10 cellular contexts compared by ENCODE assay signal in the genomic region with DNA sequence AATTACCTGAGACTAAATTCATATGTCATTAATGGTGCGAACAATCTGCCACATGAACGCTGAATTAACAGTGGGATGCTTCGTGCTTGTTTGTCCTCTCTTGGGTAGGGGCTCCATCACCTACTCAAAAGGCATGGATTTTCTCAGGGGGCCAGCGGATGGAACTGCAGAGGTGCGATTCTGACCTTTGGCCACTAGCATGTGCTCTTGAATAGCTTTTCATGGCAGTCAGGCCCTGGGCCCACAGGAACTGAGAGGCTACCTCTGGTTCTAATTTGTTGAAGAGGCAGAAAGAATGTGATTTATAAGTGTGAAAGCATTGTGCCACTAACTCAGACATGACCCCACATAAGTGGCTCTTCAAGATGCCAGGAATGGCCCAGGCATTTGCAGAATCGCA.
DNase-seq lines count a peak whose midpoint lies in the region; ATAC-seq and TF ChIP-seq lines count a peak whose summit lies in the region.
"Had no signal": no experiment of that assay in that cellular context is flagged by ENCODE, and none has a peak within 500 bp of the region (broad histone marks: within the 10 kb centered on the region; RNA-seq: fewer than 3 reads in every experiment).

No MANE protein-coding gene starts in this region.

- ATAC-seq in GM21737 (IDR thresholded peaks at IDR 0.05; ENCODE audit: unreplicated experiment) = no peak

- H3K4me1 ChIP-seq in HEK293 (ENCODE audit: control insufficient read depth, insufficient read depth, low read length) = no peaks in the 10 kb centered on the region

- no peaks in the 10 kb centered on the region for H3K9me3 ChIP-seq in HEK293 (ENCODE audit: control insufficient read depth, insufficient read depth, low read depth, low read length)
- H3K9me3 ChIP-seq: neutrophil had no signal

- no peaks in the 10 kb centered on the region; the same call in 1 of the 2 replicates for H3K27me3 ChIP-seq in GM06990 (replicated peaks; ENCODE audit: control insufficient read depth, insufficient read depth, low read length)

- no peak for TF ChIP-seq POLR2A in lower leg skin (IDR thresholded peaks at IDR 0.05)

- CTCF ChIA-PET in HEK293 (lab: Yijun Ruan, JAX) = interaction anchor here (0.7 to 2.3 kb wide), 5 partner anchors 49 to 489 kb away, joined by 3 to 11 read pairs (median 3); no protein-coding TSS in a partner anchor

- TF ChIP-seq CTCF in GM06990 (IDR thresholded peaks at IDR 0.05; ENCODE audit: insufficient read depth, low read length, poor library complexity, severe bottlenecking) (peak; percentile 77), HEK293 (tag by site-specific recombination; IDR thresholded peaks at IDR 0.05) (peak; percentile 44; the same call in 1 of the 2 replicates), lower leg skin (IDR thresholded peaks at IDR 0.05) (no peak)

- intact Hi-C loops in lower leg skin (cut with DNase I; ENCODE audit: low total_unique reads) = loop anchor here (10.0 kb wide), 1 partner anchor 483 kb away; no protein-coding TSS in a partner anchor

- H3K4me3 ChIP-seq in GM06990 (replicated peaks; ENCODE audit: low read depth, low read length) (no peak overlapping the region), HEK293 (ENCODE audit: low read depth, low read length) (no peak overlapping the region), lower leg skin (ENCODE audit: low read depth, poor library complexity, severe bottlenecking) (no peak overlapping the region)

- POLR2A ChIA-PET in HEK293 (lab: Yijun Ruan, JAX) = no interaction called here

- no peaks in the 10 kb centered on the region for H3K36me3 ChIP-seq in GM06990 (ENCODE audit: control insufficient read depth, insufficient read depth, low read length)
- H3K36me3 ChIP-seq in HEK293 (ENCODE audit: control insufficient read depth in 2 of 2, insufficient read depth in 1 of 2, low read length in 2 of 2) = no peaks in the 10 kb centered on the region
- H3K36me3 ChIP-seq: neutrophil had no signal

- WGBS in lower leg skin, 2 donors = 33 to 42% methylated on average over 6 of the region's 6 CpGs

- DNase-seq in GM06990 (ENCODE audit: extremely low read depth, insufficient read length) = no peak
- DNase-seq in RPMI8226 = peak; percentile 28
- DNase-seq in iPS DF 19.7 (ENCODE audit: low read depth, low spot score) = peak; percentile 47
- DNase-seq in lower leg skin (ENCODE audit: low spot score in 2 of 2) = no peak
- DNase-seq in NCI-H187 (lab: John Stamatoyannopoulos, UW) = no peak
- no peak for DNase-seq in NCI-H2196 (lab: John Stamatoyannopoulos, UW; ENCODE audit: unreplicated experiment)
- DNase-seq: activated B cell treated with CpG ODN at 0.5 μM for 24 hours had no signal

- H3K27ac ChIP-seq in HEK293 (ENCODE audit: extremely low read depth, low read depth, low read length) = no peak overlapping the region
- H3K27ac ChIP-seq: neutrophil had no signal

TF ChIP-seq in HEK293, 187 proteins besides CTCF, POLR2A, EP300 and RAD21:
- TF ChIP-seq ZNF654 (tag by site-specific recombination; IDR thresholded peaks at IDR 0.05; ENCODE audit: low read depth) (peak; percentile 20; the same call in 1 of the 2 replicates), ZNF211 (tag by site-specific recombination; IDR thresholded peaks at IDR 0.05; ENCODE audit: low read depth) (no peak), ZBTB17 (tag by site-specific recombination; IDR thresholded peaks at IDR 0.05) (no peak), ZNF19 (tag by site-specific recombination; IDR thresholded peaks at IDR 0.05; ENCODE audit: low read depth) (no peak), ZNF658 (tag by site-specific recombination; IDR thresholded peaks at IDR 0.05) (no peak), ZNF132 (tag by site-specific recombination; IDR thresholded peaks at IDR 0.05; ENCODE audit: borderline replicate concordance) (no peak)
- TF ChIP-seq, protein P1, sequence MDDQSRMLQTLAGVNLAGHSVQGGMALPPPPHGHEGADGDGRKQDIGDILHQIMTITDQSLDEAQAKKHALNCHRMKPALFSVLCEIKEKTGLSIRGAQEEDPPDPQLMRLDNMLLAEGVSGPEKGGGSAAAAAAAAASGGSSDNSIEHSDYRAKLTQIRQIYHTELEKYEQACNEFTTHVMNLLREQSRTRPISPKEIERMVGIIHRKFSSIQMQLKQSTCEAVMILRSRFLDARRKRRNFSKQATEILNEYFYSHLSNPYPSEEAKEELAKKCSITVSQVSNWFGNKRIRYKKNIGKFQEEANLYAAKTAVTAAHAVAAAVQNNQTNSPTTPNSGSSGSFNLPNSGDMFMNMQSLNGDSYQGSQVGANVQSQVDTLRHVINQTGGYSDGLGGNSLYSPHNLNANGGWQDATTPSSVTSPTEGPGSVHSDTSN (CRISPR knock-in tag; IDR thresholded peaks at IDR 0.05) = no peak

Comparison
In these comparisons a context has a peak if more than half of its experiments do, and no peak if none do; other contexts are left out.
1. DNase-seq: peak in RPMI8226 (single experiment) and iPS DF 19.7 (single experiment); none in GM06990 (single experiment), lower leg skin (0 of 2), NCI-H187 (0 of 2) and NCI-H2196 (single experiment).
2. CTCF ChIP-seq: peak in GM06990 (single experiment) and HEK293 (single experiment); none in lower leg skin (0 of 3).